ENCODE assay signal across 23 cellular contexts in genomic region chr4:1415681-1415981, GRCh38. TPM values are rescaled to one million over a fixed set of nuclear protein-coding genes. Genes with fewer than 3 reads are reported as not detected.
A peak's percentile ranks its signal among the peaks of the same experiment; 100 is the strongest.
DNase-seq lines count a peak whose midpoint lies in the region; TF ChIP-seq lines count a peak whose summit lies in the region.
"Had no signal": no experiment of that assay in that cellular context is flagged by ENCODE, and none has a peak within 500 bp of the region (broad histone marks: within the 10 kb centered on the region; RNA-seq: fewer than 3 reads in every experiment).

No MANE protein-coding gene starts in this region.

- no peak overlapping the region for H3K27ac Mint-ChIP-seq in endothelial cell (ENCODE audit: unreplicated experiment)
- H3K27ac Mint-ChIP-seq: CD4-positive, alpha-beta memory T cell had no signal

- DNase-seq in activated CD8-positive, alpha-beta memory T cell treated with anti-CD3 and anti-CD28 coated beads for 24 hours, result peak; percentile 13
- DNase-seq in activated CD8-positive, alpha-beta memory T cell treated with anti-CD3 and anti-CD28 coated beads, Interleukin-2, amount 50 U/mL, for 4 hours, result no peak
- peak; percentile 68 for DNase-seq in NCI-H146 (lab: John Stamatoyannopoulos, UW)
- no peak for DNase-seq in endothelial cell (ENCODE audit: low spot score)
- peak; percentile 42 for DNase-seq in retina
- DNase-seq in inferior parietal cortex (ENCODE audit: extremely low spot score), result no peak
- DNase-seq in NCI-H2107 (lab: John Stamatoyannopoulos, UW), result no peak
- DNase-seq: CD4-positive, alpha-beta memory T cell; DMS153; GDM1; HCEC 1CT; IMR-90; Karpas-422; MG63; NCI-H1048; NCI-H1694; NCI-H2081 treated with DMSO at 0.1 percent for 48 hours; NK-92 treated with Interleukin-12 subunit alpha and Interleukin-12 subunit beta, amount 100 ng/mL, for 24 hours had no signal

- H3K9me3 Mint-ChIP-seq in endothelial cell (ENCODE audit: unreplicated experiment), result no peaks in the 10 kb centered on the region

- H3K27me3 Mint-ChIP-seq in endothelial cell (ENCODE audit: unreplicated experiment), result peaks cover 28% of the 10 kb centered on the region

- no peak for TF ChIP-seq CTCF in endothelial cell (IDR thresholded peaks at IDR 0.05; ENCODE audit: unreplicated experiment)

- H3K4me3 Mint-ChIP-seq in endothelial cell (ENCODE audit: unreplicated experiment), result peak overlapping the region; percentile 32

- H3K4me1 Mint-ChIP-seq in endothelial cell (ENCODE audit: unreplicated experiment), result peaks cover 2% of the 10 kb centered on the region

- H3K36me3 Mint-ChIP-seq in endothelial cell (ENCODE audit: low read depth, unreplicated experiment), result no peaks in the 10 kb centered on the region
- H3K36me3 Mint-ChIP-seq: CD4-positive, alpha-beta memory T cell had no signal

RNA-seq across cellular contexts. Expression of gene NKX1-1, which starts 9.4 kb away (rescaled TPM):
- total RNA-seq in endothelial cell (ENCODE audit: unreplicated experiment), result not detected
- total RNA-seq: A673; CD4-positive, alpha-beta memory T cell; Daoy; HT1080; IMR-90; NCI-H460; Peyer's patch had no signal

Comparison
In these comparisons a context has a peak if more than half of its experiments do, and no peak if none do; other contexts are left out.
1. DNase-seq: peak in activated CD8-positive, alpha-beta memory T cell treated with anti-CD3 and anti-CD28 coated beads for 24 hours (single experiment), NCI-H146 (single experiment) and retina (single experiment); none in activated CD8-positive, alpha-beta memory T cell treated with anti-CD3 and anti-CD28 coated beads, Interleukin-2, amount 50 U/mL, for 4 hours (single experiment), endothelial cell (single experiment), inferior parietal cortex (single experiment) and NCI-H2107 (single experiment).